In genomic region chr20:58894652-58895051, GRCh38 we compare ENCODE assay signal across 1 cellular context.
TF ChIP-seq lines count a peak whose summit lies in the region.

No MANE protein-coding gene starts in this region.

TF ChIP-seq in HepG2, 621 proteins besides CTCF, POLR2A, EP300 and RAD21:
- no peak for TF ChIP-seq ZSCAN25 (CRISPR knock-in tag; IDR thresholded peaks at IDR 0.05)
- TF ChIP-seq ZFP36L1 (CRISPR knock-in tag; IDR thresholded peaks at IDR 0.05), result 0 out of 2 replicates have a peak, but pooled peaks have one; percentile 36
- peak; percentile 41; the same call in 1 of the 2 replicates for TF ChIP-seq RBFOX2 (IDR thresholded peaks at IDR 0.05; ENCODE audit: low read depth, low read length)
